ENCODE assay signal across 13 cellular contexts in genomic region chr13:54859827-54860226, GRCh38.
A peak's percentile ranks its signal among the peaks of the same experiment; 100 is the strongest.
DNase-seq lines count a peak whose midpoint lies in the region; ATAC-seq and TF ChIP-seq lines count a peak whose summit lies in the region.
"Had no signal": no experiment of that assay in that cellular context is flagged by ENCODE, and none has a peak within 500 bp of the region (broad histone marks: within the 10 kb centered on the region; RNA-seq: fewer than 3 reads in every experiment).

No MANE protein-coding gene starts in this region.

- H3K36me3 ChIP-seq in PC-9 (ENCODE audit: low read depth), result no peaks in the 10 kb centered on the region
- H3K36me3 ChIP-seq: BLaER1 treated with 17β-estradiol and CSF1 and Interleukin-3, amounts not matched to agents 10 nM and 100 nM; HAP-1 had no signal

- no TSS peak for BruUV-seq in PC-9 (replicated peaks; lab: Mats Ljungman, UMichigan)

- CTCF ChIA-PET in PC-9 (lab: Charles Lee), result no interaction called here

- H3F3A ChIP-seq in PC-9 (ENCODE audit: insufficient read depth, low read depth), result no peaks in the 10 kb centered on the region

- H2AFZ ChIP-seq in PC-9, result peak overlapping the region; percentile 33; the same call in 1 of the 2 replicates
- H2AFZ ChIP-seq: GM23248 had no signal

- POLR2A ChIA-PET in PC-9 (lab: Charles Lee; ENCODE audit: unreplicated experiment), result no interaction called here

- H3K9me2 ChIP-seq in PC-9 (ENCODE audit: insufficient read depth), result no peaks in the 10 kb centered on the region

- DNase-seq in NOMO-1 treated with DMSO at 0.1 percent for 48 hours (lab: John Stamatoyannopoulos, UW; ENCODE audit: unreplicated experiment) (peak; percentile 13), NOMO-1 (lab: John Stamatoyannopoulos, UW; ENCODE audit: unreplicated experiment in 2 of 2) (no peak), PC-9 (no peak), epithelial cell of esophagus (ENCODE audit: low read depth) (peak; percentile 6), SK-N-DZ (ENCODE audit: low spot score) (no peak)
- DNase-seq in stimulated activated CD4-positive, alpha-beta T cell treated with anti-CD3 and anti-CD28 coated beads, Interleukin-15, amount 100 ng/mL, for 24 hours, result no peak
- DNase-seq: CD8-positive, alpha-beta memory T cell; COR-L47; GM23248 had no signal

- H3K4me3 ChIP-seq in PC-9 (no peak overlapping the region), epithelial cell of esophagus (ENCODE audit: low read length) (no peak overlapping the region)
- H3K4me3 ChIP-seq: BLaER1 treated with 17β-estradiol and CSF1 and Interleukin-3, amounts not matched to agents 10 nM and 100 nM; GM23248; HAP-1 had no signal

- H3K27me3 ChIP-seq in PC-9 (ENCODE audit: insufficient read depth, low read depth), result no peaks in the 10 kb centered on the region
- H3K27me3 ChIP-seq: BLaER1 treated with 17β-estradiol and CSF1 and Interleukin-3, amounts not matched to agents 10 nM and 100 nM had no signal

- H3K79me2 ChIP-seq in PC-9 (ENCODE audit: low read depth), result no peaks in the 10 kb centered on the region

- intact Hi-C loops in PC-9 (cut with micrococcal nuclease; ENCODE audit: unreplicated experiment), result no loop called here

- no peaks in the 10 kb centered on the region for H3K9me3 ChIP-seq in PC-9 (ENCODE audit: insufficient read depth, low read depth)
- H3K9me3 ChIP-seq: BLaER1 treated with 17β-estradiol and CSF1 and Interleukin-3, amounts not matched to agents 10 nM and 100 nM; HAP-1 had no signal

- H3K4me2 ChIP-seq in PC-9, result no peak overlapping the region
- H3K4me2 ChIP-seq: BLaER1 treated with 17β-estradiol and CSF1 and Interleukin-3, amounts not matched to agents 10 nM and 100 nM had no signal

- H3K27ac ChIP-seq in PC-9, result no peak overlapping the region
- H3K27ac ChIP-seq: 22Rv1; BLaER1 treated with 17β-estradiol and CSF1 and Interleukin-3, amounts not matched to agents 10 nM and 100 nM; GM23248 had no signal

- ATAC-seq in HG02798 (IDR thresholded peaks at IDR 0.05; ENCODE audit: poor library complexity, unreplicated experiment), result no peak

- H4K20me1 ChIP-seq in PC-9 (ENCODE audit: insufficient read depth), result no peaks in the 10 kb centered on the region
- H4K20me1 ChIP-seq: BLaER1 treated with 17β-estradiol and CSF1 and Interleukin-3, amounts not matched to agents 10 nM and 100 nM had no signal

- no peaks in the 10 kb centered on the region for H3K4me1 ChIP-seq in PC-9 (replicated peaks; ENCODE audit: insufficient read depth)
- H3K4me1 ChIP-seq: BLaER1 treated with 17β-estradiol and CSF1 and Interleukin-3, amounts not matched to agents 10 nM and 100 nM; HAP-1 had no signal

- TF ChIP-seq CTCF in PC-9 (conservative IDR thresholded peaks at IDR 0.05) (no peak), epithelial cell of esophagus (IDR thresholded peaks at IDR 0.05; ENCODE audit: insufficient read depth, low read depth, low read length, missing control alignments) (no peak)

Comparison
In these comparisons a context has a peak if more than half of its experiments do, and no peak if none do; other contexts are left out.
1. DNase-seq: peak in NOMO-1 treated with DMSO at 0.1 percent for 48 hours (single experiment) and epithelial cell of esophagus (single experiment); none in NOMO-1 (0 of 2), PC-9 (0 of 2), SK-N-DZ (single experiment) and stimulated activated CD4-positive, alpha-beta T cell treated with anti-CD3 and anti-CD28 coated beads, Interleukin-15, amount 100 ng/mL, for 24 hours (single experiment).